ENCODE assay signal across 23 cellular contexts in genomic region chr20:47031821-47032220, GRCh38.
"Had no signal": no experiment of that assay in that cellular context is flagged by ENCODE, and none has a peak within 500 bp of the region (broad histone marks: within the 10 kb centered on the region; RNA-seq: fewer than 3 reads in every experiment).

No MANE protein-coding gene starts in this region.

- H3K4me1 ChIP-seq: breast epithelium, pancreas, testis, upper lobe of right lung had no signal

- H3K4me3 ChIP-seq: ascending aorta, breast epithelium, esophagus muscularis mucosa, gastroesophageal sphincter, mucosa of descending colon, pancreas, smooth muscle cell, testis, upper lobe of right lung had no signal

- H3K27me3 ChIP-seq: ascending aorta, breast epithelium, esophagus muscularis mucosa, gastroesophageal sphincter, neutrophil, pancreas, testis, upper lobe of right lung had no signal

- H3K4me1 Mint-ChIP-seq: activated CD4-positive, alpha-beta T cell treated with anti-CD3 and anti-CD28 coated beads, Interleukin-2, amount 10 ng/mL, durations not matched to agents 24 days and 14 days; activated T-helper 17 cell treated with anti-CD3 and anti-CD28 coated beads, Interleukin-2, amount 50 U/mL, for 72 hours; memory B cell; naive B cell; stimulated activated effector memory CD8-positive, alpha-beta T cell treated with anti-CD3 and anti-CD28 coated beads, Interleukin-12 subunit alpha, Interleukin-12 subunit beta, amount 100 ng/mL, for 72 hours had no signal

- H3K4me2 ChIP-seq: smooth muscle cell had no signal

- H3K27ac ChIP-seq: ascending aorta, gastroesophageal sphincter, neutrophil, pancreas, testis, upper lobe of right lung had no signal

- H3K36me3 ChIP-seq: ascending aorta, breast epithelium, esophagus muscularis mucosa, gastroesophageal sphincter, neutrophil, pancreas, upper lobe of right lung had no signal

- H3K9me3 ChIP-seq: ascending aorta, esophagus muscularis mucosa, mucosa of descending colon, neutrophil, pancreas, testis had no signal

- DNase-seq: activated CD4-positive, alpha-beta T cell treated with anti-CD3 and anti-CD28 coated beads, Interleukin-2, amount 10 ng/mL, durations not matched to agents 24 days and 14 days; activated CD8-positive, alpha-beta T cell treated with anti-CD3 and anti-CD28 coated beads for 36 hours; activated naive CD4-positive, alpha-beta T cell treated with anti-CD3 and anti-CD28 coated beads, Interleukin-2, amount 50 U/mL, for 16 hours; activated T-cell treated with anti-CD3 and anti-CD28 coated beads, Interleukin-2, amount 50 U/mL, for 1 hour; cerebellar nuclear complex; cortex of kidney; effector CD4-positive, alpha-beta T cell; mucosa of descending colon; naive B cell; pancreas; stimulated activated CD4-positive, alpha-beta T cell treated with anti-CD3 and anti-CD28 coated beads, Interleukin-4, amount 100 ng/mL, for 24 hours; T1000; testis; upper lobe of right lung had no signal

- H3K36me3 Mint-ChIP-seq: naive B cell; stimulated activated effector memory CD8-positive, alpha-beta T cell treated with anti-CD3 and anti-CD28 coated beads, Interleukin-12 subunit alpha, Interleukin-12 subunit beta, amount 100 ng/mL, for 72 hours had no signal

- H3K27ac Mint-ChIP-seq: activated CD4-positive, alpha-beta T cell treated with anti-CD3 and anti-CD28 coated beads, Interleukin-2, amount 10 ng/mL, durations not matched to agents 24 days and 14 days; activated CD8-positive, alpha-beta T cell treated with anti-CD3 and anti-CD28 coated beads for 36 hours; activated T-helper 17 cell treated with anti-CD3 and anti-CD28 coated beads, Interleukin-2, amount 50 U/mL, for 72 hours; memory B cell; stimulated activated effector memory CD8-positive, alpha-beta T cell treated with anti-CD3 and anti-CD28 coated beads, Interleukin-12 subunit alpha, Interleukin-12 subunit beta, amount 100 ng/mL, for 72 hours had no signal

- H3K4me3 Mint-ChIP-seq: activated CD4-positive, alpha-beta T cell treated with anti-CD3 and anti-CD28 coated beads, Interleukin-2, amount 10 ng/mL, durations not matched to agents 24 days and 14 days; activated CD8-positive, alpha-beta T cell treated with anti-CD3 and anti-CD28 coated beads for 36 hours; activated T-helper 17 cell treated with anti-CD3 and anti-CD28 coated beads, Interleukin-2, amount 50 U/mL, for 72 hours; memory B cell; naive B cell; stimulated activated effector memory CD8-positive, alpha-beta T cell treated with anti-CD3 and anti-CD28 coated beads, Interleukin-12 subunit alpha, Interleukin-12 subunit beta, amount 100 ng/mL, for 72 hours had no signal

- H3K9me3 Mint-ChIP-seq: activated CD8-positive, alpha-beta T cell treated with anti-CD3 and anti-CD28 coated beads for 36 hours; activated T-helper 17 cell treated with anti-CD3 and anti-CD28 coated beads, Interleukin-2, amount 50 U/mL, for 72 hours; stimulated activated effector memory CD8-positive, alpha-beta T cell treated with anti-CD3 and anti-CD28 coated beads, Interleukin-12 subunit alpha, Interleukin-12 subunit beta, amount 100 ng/mL, for 72 hours had no signal
